20 cellular contexts compared by ENCODE assay signal in the genomic region with DNA sequence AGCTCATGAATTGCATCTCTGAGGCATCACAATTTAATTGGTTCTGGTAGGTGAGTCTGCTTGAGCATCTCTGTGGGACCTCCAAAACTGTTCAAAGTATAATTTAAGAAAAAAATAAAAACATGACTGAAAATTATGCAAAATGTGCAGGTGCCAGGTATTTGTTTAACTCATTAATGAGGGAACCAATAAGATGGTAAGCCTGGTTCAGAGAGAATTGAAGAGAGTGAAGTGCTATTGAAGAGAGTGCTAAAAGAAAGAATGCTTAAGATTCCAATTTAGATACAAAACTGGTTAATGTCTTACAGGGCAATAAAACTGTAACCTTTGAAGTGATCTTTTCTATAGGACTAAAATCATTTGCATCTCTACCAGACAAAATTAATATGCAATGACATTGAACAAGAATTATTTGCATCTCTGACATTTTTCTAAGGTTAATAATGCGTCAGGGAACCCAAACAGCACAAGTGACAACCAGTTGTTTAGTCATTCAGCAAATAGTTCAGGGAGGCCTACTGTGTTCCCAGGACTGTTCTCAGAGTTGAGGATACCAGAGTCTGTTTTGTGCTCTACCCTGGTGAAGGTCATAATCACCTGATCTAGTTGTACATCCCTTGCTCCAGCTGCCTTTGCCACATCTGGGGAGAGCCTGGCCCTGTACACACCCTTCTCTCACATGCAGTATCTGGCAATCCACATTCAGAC.
DNase-seq lines count a peak whose midpoint lies in the region; ATAC-seq, FAIRE-seq and TF ChIP-seq lines count a peak whose summit lies in the region.
"Had no signal": no experiment of that assay in that cellular context is flagged by ENCODE, and none has a peak within 500 bp of the region (broad histone marks: within the 10 kb centered on the region; RNA-seq: fewer than 3 reads in every experiment).

No MANE protein-coding gene starts in this region.

- H3K9me3 Mint-ChIP-seq in CD4-positive, alpha-beta memory T cell, result no peaks in the 10 kb centered on the region

- H3K27ac ChIP-seq in epithelial cell of prostate, result peak overlapping the region; percentile 3
- no peak overlapping the region for H3K27ac ChIP-seq in kidney (ENCODE audit: low read depth in 2 of 2, low read length in 2 of 2)
- H3K27ac ChIP-seq in CD4-positive, alpha-beta memory T cell (ENCODE audit: low read depth, low read length), result no peak overlapping the region
- H3K27ac ChIP-seq: SJCRH30 had no signal

- peak; percentile 26 for ATAC-seq in mucosa of descending colon
- ATAC-seq in T-helper 17 cell, result no peak

- FAIRE-seq in kidney (lab: Jason Lieb, UNC), result no peak
- FAIRE-seq: H54, RCC 7860 had no signal

- no peak overlapping the region for H3K4me3 Mint-ChIP-seq in T-helper 17 cell
- no peak overlapping the region for H3K4me3 Mint-ChIP-seq in CD4-positive, alpha-beta memory T cell
- H3K4me3 Mint-ChIP-seq: CD4-positive, CD25-positive, alpha-beta regulatory T cell had no signal

- H3K27me3 Mint-ChIP-seq in T-helper 17 cell, result no peaks in the 10 kb centered on the region
- H3K27me3 Mint-ChIP-seq in CD4-positive, alpha-beta memory T cell, result no peaks in the 10 kb centered on the region
- H3K27me3 Mint-ChIP-seq: CD4-positive, CD25-positive, alpha-beta regulatory T cell had no signal

- POLR2A ChIA-PET in CD4-positive, alpha-beta memory T cell (lab: Charles Lee; ENCODE audit: partially characterized antibody), result no interaction called here

- CTCF ChIA-PET in CD4-positive, alpha-beta memory T cell (lab: Charles Lee; ENCODE audit: partially characterized antibody), result no interaction called here

- H3K9me3 ChIP-seq in mucosa of descending colon (no peaks in the 10 kb centered on the region), T-helper 17 cell (ENCODE audit: control insufficient read depth, low read length, poor library complexity, severe bottlenecking) (no peaks in the 10 kb centered on the region), kidney (ENCODE audit: control insufficient read depth in 1 of 2, low read length in 2 of 2) (no peaks in the 10 kb centered on the region)
- no peaks in the 10 kb centered on the region for H3K9me3 ChIP-seq in CD4-positive, alpha-beta memory T cell (ENCODE audit: control insufficient read depth in 1 of 2, low read length in 2 of 2)
- H3K9me3 ChIP-seq: SJCRH30 had no signal

- H3K4me3 ChIP-seq in mucosa of descending colon (no peak overlapping the region), kidney (ENCODE audit: low read length in 2 of 2) (no peak overlapping the region)
- no peak overlapping the region for H3K4me3 ChIP-seq in CD4-positive, alpha-beta memory T cell (ENCODE audit: low read length in 2 of 2)
- H3K4me3 ChIP-seq: SJCRH30 had no signal

- H3K4me1 ChIP-seq in mucosa of descending colon (ENCODE audit: low read depth), result no peaks in the 10 kb centered on the region
- H3K4me1 ChIP-seq in kidney (ENCODE audit: control insufficient read depth in 1 of 2, insufficient read depth in 1 of 2, low read depth in 1 of 2, low read length in 2 of 2), result no peaks in the 10 kb centered on the region
- no peaks in the 10 kb centered on the region for H3K4me1 ChIP-seq in CD4-positive, alpha-beta memory T cell (ENCODE audit: insufficient read depth, low read length)
- H3K4me1 ChIP-seq: SJCRH30 had no signal

- DNase-seq in DMS79 treated with DMSO at 0.1 percent for 48 hours (lab: John Stamatoyannopoulos, UW) (peak; percentile 13), NCI-H526 (lab: John Stamatoyannopoulos, UW) (peak; percentile 34 to 53), epithelial cell of prostate (ENCODE audit: low read depth, low spot score) (no peak), mucosa of descending colon (no peak), T-helper 17 cell (no peak), NCI-H748 treated with DMSO at 0.1 percent for 48 hours (lab: John Stamatoyannopoulos, UW) (no peak), kidney (no peak)
- DNase-seq in CD4-positive, alpha-beta memory T cell, result no peak
- DNase-seq: CD4-positive, CD25-positive, alpha-beta regulatory T cell; COR-L47; GF-D8; Karpas-422; MV-4-11; NCI-H1417 treated with DMSO at 0.1 percent for 48 hours; NCI-H187 treated with DMSO at 0.1 percent for 48 hours; NCI-H226; NCI-H510A treated with DMSO at 0.1 percent for 48 hours; SJCRH30 had no signal

- H3K36me3 Mint-ChIP-seq in T-helper 17 cell (ENCODE audit: low read depth), result no peaks in the 10 kb centered on the region
- H3K36me3 Mint-ChIP-seq in CD4-positive, alpha-beta memory T cell, result peaks cover 47 to 60% of the 10 kb centered on the region in 2 donors

- no peak overlapping the region for H3K9ac ChIP-seq in kidney (ENCODE audit: low read length in 2 of 2)

- H3K27ac Mint-ChIP-seq in T-helper 17 cell, result no peak overlapping the region
- peak overlapping the region in 1 of 7 donors; percentile 47 for H3K27ac Mint-ChIP-seq in CD4-positive, alpha-beta memory T cell
- H3K27ac Mint-ChIP-seq: CD4-positive, CD25-positive, alpha-beta regulatory T cell had no signal

- H3K36me3 ChIP-seq in mucosa of descending colon (ENCODE audit: low read depth), result no peaks in the 10 kb centered on the region
- H3K36me3 ChIP-seq in kidney (ENCODE audit: control insufficient read depth in 1 of 2, insufficient read depth in 2 of 2, low read length in 2 of 2), result peaks cover 0 to 20% of the 10 kb centered on the region in 2 donors
- H3K36me3 ChIP-seq in CD4-positive, alpha-beta memory T cell (ENCODE audit: insufficient read depth, low read length), result no peaks in the 10 kb centered on the region
- H3K36me3 ChIP-seq: SJCRH30 had no signal

- no peaks in the 10 kb centered on the region for H3K4me1 Mint-ChIP-seq in T-helper 17 cell
- no peaks in the 10 kb centered on the region for H3K4me1 Mint-ChIP-seq in CD4-positive, alpha-beta memory T cell
- H3K4me1 Mint-ChIP-seq: CD4-positive, CD25-positive, alpha-beta regulatory T cell had no signal

- intact Hi-C loops in mucosa of descending colon (cut with DNase I, micrococcal nuclease), result no loop called here
- intact Hi-C loops in kidney (cut with DNase I), result no loop called here
- intact Hi-C loops in CD4-positive, alpha-beta memory T cell (cut with micrococcal nuclease), result no loop called here

- no peaks in the 10 kb centered on the region for H3K27me3 ChIP-seq in CD4-positive, alpha-beta memory T cell (ENCODE audit: insufficient read depth, low read length)
- H3K27me3 ChIP-seq: SJCRH30 had no signal

- no peak for TF ChIP-seq CTCF in mucosa of descending colon (IDR thresholded peaks at IDR 0.05)
- no peak for TF ChIP-seq CTCF in kidney (IDR thresholded peaks at IDR 0.05; ENCODE audit: borderline replicate concordance, extremely low read depth, insufficient read depth)

Comparison
In these comparisons a context has a peak if more than half of its experiments do, and no peak if none do; other contexts are left out.
1. DNase-seq: peak in DMS79 treated with DMSO at 0.1 percent for 48 hours (single experiment) and NCI-H526 (2 of 2); none in epithelial cell of prostate (single experiment), mucosa of descending colon (0 of 3), T-helper 17 cell (0 of 3), NCI-H748 treated with DMSO at 0.1 percent for 48 hours (single experiment), kidney (single experiment) and CD4-positive, alpha-beta memory T cell (0 of 5).